ENCODE assay signal across 1 cellular context in the genomic region with DNA sequence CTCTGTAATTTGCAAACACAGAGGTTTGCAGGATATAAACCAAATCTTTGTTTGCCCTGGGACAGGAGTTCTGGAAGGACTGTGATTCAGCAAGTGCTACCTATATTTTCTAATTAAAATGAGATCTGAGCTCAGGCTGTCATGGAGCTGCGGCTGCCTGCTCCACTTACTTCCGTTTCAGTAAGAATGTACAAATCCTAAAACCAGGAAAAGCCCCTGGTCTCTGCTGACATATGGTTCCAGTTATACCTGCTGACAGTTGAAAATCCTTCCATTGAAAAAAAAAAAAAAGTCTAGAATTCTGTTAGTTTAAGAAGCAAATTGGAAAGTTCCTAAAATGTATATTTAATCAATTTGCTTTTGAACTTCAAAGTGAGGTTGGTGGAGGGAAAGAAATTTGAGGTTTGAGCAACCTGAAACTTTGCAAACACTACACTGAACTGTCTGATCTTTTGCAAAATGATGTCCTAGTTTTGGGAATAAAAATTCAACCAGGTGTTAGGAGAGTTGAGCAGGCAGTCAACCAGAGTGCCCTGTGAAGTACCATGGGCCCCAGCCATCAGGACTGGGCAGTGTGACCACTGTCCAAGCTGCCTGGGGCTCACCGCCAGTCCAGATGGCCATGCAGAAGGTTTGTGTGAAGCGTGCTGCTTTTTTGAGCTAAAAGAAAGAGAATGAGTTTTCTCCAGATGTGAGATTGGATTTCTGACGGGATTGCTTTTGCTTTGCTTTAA.
TF ChIP-seq lines count a peak whose summit lies in the region.

No MANE protein-coding gene starts in this region.

TF ChIP-seq in HepG2, 621 proteins besides CTCF, POLR2A, EP300 and RAD21 (continued from another document and continues in another):
- no peak for TF ChIP-seq HHEX (CRISPR knock-in tag; IDR thresholded peaks at IDR 0.05)
- no peak for TF ChIP-seq DPF2 (CRISPR knock-in tag; IDR thresholded peaks at IDR 0.05; ENCODE audit: borderline replicate concordance, low read depth)
- TF ChIP-seq SOX6 (IDR thresholded peaks at IDR 0.05): no peak
- TF ChIP-seq SOX6 (CRISPR knock-in tag; IDR thresholded peaks at IDR 0.05): peak; percentile 30
- no peak for TF ChIP-seq RNF2 (conservative IDR thresholded peaks at IDR 0.05; ENCODE audit: low read depth)
- no peak for TF ChIP-seq MAZ (IDR thresholded peaks at IDR 0.05; ENCODE audit: borderline replicate concordance, low read depth, low read length)
- no peak for TF ChIP-seq MAZ (CRISPR knock-in tag; IDR thresholded peaks at IDR 0.05; ENCODE audit: low read depth)
- TF ChIP-seq DNMT3B (CRISPR knock-in tag; conservative IDR thresholded peaks at IDR 0.05): no peak
- TF ChIP-seq, protein P1, sequence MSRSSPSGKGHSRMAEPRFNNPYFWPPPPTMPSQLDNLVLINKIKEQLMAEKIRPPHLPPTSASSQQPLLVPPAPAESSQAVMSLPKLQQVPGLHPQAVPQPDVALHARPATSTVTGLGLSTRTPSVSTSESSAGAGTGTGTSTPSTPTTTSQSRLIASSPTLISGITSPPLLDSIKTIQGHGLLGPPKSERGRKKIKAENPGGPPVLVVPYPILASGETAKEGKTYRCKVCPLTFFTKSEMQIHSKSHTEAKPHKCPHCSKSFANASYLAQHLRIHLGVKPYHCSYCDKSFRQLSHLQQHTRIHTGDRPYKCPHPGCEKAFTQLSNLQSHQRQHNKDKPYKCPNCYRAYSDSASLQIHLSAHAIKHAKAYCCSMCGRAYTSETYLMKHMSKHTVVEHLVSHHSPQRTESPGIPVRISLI (CRISPR knock-in tag; IDR thresholded peaks at IDR 0.05; ENCODE audit: borderline replicate concordance): peak; percentile 15; the same call in 1 of the 2 replicates
- no peak for TF ChIP-seq AGO1 (IDR thresholded peaks at IDR 0.05; ENCODE audit: low read depth, low read length, poor library complexity, severe bottlenecking)
- TF ChIP-seq ZFP82 (CRISPR knock-in tag; IDR thresholded peaks at IDR 0.05; ENCODE audit: borderline replicate concordance): no peak
- no peak for TF ChIP-seq ZFYVE20 (CRISPR knock-in tag; IDR thresholded peaks at IDR 0.05; ENCODE audit: borderline replicate concordance, low read depth)
- TF ChIP-seq NCOA2 (CRISPR knock-in tag; IDR thresholded peaks at IDR 0.05): peak; percentile 22; the same call in 1 of the 2 replicates
- TF ChIP-seq EZH2 (conservative IDR thresholded peaks at IDR 0.05; ENCODE audit: low read depth, low read length): no peak
- no peak for TF ChIP-seq FOXA1 (IDR thresholded peaks at IDR 0.05)
- 0 out of 2 replicates have a peak, but pooled peaks have one; percentile 3 for TF ChIP-seq FOXA1 (CRISPR knock-in tag; IDR thresholded peaks at IDR 0.05)
- no peak for TF ChIP-seq ZC3H4 (CRISPR knock-in tag; IDR thresholded peaks at IDR 0.05; ENCODE audit: borderline replicate concordance)
- no peak for TF ChIP-seq ZNF737 (CRISPR knock-in tag; IDR thresholded peaks at IDR 0.05; ENCODE audit: borderline replicate concordance)
- TF ChIP-seq, protein P2, sequence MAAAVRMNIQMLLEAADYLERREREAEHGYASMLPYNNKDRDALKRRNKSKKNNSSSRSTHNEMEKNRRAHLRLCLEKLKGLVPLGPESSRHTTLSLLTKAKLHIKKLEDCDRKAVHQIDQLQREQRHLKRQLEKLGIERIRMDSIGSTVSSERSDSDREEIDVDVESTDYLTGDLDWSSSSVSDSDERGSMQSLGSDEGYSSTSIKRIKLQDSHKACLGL (CRISPR knock-in tag; IDR thresholded peaks at IDR 0.05): no peak
- TF ChIP-seq, protein P3, sequence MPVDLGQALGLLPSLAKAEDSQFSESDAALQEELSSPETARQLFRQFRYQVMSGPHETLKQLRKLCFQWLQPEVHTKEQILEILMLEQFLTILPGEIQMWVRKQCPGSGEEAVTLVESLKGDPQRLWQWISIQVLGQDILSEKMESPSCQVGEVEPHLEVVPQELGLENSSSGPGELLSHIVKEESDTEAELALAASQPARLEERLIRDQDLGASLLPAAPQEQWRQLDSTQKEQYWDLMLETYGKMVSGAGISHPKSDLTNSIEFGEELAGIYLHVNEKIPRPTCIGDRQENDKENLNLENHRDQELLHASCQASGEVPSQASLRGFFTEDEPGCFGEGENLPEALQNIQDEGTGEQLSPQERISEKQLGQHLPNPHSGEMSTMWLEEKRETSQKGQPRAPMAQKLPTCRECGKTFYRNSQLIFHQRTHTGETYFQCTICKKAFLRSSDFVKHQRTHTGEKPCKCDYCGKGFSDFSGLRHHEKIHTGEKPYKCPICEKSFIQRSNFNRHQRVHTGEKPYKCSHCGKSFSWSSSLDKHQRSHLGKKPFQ (CRISPR knock-in tag; IDR thresholded peaks at IDR 0.05; ENCODE audit: insufficient replicate concordance): no peak
- TF ChIP-seq ZBTB20 (CRISPR knock-in tag; IDR thresholded peaks at IDR 0.05; ENCODE audit: borderline replicate concordance, low read depth): 0 out of 2 replicates have a peak, but pooled peaks have one; percentile 19
- TF ChIP-seq CREB1 (IDR thresholded peaks at IDR 0.05): no peak
- TF ChIP-seq CREB1 (CRISPR knock-in tag; IDR thresholded peaks at IDR 0.05): no peak
- TF ChIP-seq FOXM1 (CRISPR knock-in tag; IDR thresholded peaks at IDR 0.05): no peak
- TF ChIP-seq MEIS2 (CRISPR knock-in tag; IDR thresholded peaks at IDR 0.05): no peak
- TF ChIP-seq, protein P4, sequence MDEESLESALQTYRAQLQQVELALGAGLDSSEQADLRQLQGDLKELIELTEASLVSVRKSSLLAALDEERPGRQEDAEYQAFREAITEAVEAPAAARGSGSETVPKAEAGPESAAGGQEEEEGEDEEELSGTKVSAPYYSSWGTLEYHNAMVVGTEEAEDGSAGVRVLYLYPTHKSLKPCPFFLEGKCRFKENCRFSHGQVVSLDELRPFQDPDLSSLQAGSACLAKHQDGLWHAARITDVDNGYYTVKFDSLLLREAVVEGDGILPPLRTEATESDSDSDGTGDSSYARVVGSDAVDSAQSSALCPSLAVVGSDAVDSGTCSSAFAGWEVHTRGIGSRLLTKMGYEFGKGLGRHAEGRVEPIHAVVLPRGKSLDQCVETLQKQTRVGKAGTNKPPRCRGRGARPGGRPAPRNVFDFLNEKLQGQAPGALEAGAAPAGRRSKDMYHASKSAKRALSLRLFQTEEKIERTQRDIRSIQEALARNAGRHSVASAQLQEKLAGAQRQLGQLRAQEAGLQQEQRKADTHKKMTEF (CRISPR knock-in tag; IDR thresholded peaks at IDR 0.05): 0 out of 2 replicates have a peak, but pooled peaks have one; percentile 33
- TF ChIP-seq DMAP1 (CRISPR knock-in tag; IDR thresholded peaks at IDR 0.05): 0 out of 2 replicates have a peak, but pooled peaks have one; percentile 19
- TF ChIP-seq, protein P5, sequence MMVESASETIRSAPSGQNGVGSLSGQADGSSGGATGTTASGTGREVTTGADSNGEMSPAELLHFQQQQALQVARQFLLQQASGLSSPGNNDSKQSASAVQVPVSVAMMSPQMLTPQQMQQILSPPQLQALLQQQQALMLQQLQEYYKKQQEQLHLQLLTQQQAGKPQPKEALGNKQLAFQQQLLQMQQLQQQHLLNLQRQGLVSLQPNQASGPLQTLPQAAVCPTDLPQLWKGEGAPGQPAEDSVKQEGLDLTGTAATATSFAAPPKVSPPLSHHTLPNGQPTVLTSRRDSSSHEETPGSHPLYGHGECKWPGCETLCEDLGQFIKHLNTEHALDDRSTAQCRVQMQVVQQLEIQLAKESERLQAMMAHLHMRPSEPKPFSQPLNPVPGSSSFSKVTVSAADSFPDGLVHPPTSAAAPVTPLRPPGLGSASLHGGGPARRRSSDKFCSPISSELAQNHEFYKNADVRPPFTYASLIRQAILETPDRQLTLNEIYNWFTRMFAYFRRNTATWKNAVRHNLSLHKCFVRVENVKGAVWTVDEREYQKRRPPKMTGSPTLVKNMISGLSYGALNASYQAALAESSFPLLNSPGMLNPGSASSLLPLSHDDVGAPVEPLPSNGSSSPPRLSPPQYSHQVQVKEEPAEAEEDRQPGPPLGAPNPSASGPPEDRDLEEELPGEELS (CRISPR knock-in tag; IDR thresholded peaks at IDR 0.05): no peak
- TF ChIP-seq MEF2D (CRISPR knock-in tag; IDR thresholded peaks at IDR 0.05): no peak
- no peak for TF ChIP-seq ADNP (CRISPR knock-in tag; IDR thresholded peaks at IDR 0.05)
- TF ChIP-seq, protein P6, sequence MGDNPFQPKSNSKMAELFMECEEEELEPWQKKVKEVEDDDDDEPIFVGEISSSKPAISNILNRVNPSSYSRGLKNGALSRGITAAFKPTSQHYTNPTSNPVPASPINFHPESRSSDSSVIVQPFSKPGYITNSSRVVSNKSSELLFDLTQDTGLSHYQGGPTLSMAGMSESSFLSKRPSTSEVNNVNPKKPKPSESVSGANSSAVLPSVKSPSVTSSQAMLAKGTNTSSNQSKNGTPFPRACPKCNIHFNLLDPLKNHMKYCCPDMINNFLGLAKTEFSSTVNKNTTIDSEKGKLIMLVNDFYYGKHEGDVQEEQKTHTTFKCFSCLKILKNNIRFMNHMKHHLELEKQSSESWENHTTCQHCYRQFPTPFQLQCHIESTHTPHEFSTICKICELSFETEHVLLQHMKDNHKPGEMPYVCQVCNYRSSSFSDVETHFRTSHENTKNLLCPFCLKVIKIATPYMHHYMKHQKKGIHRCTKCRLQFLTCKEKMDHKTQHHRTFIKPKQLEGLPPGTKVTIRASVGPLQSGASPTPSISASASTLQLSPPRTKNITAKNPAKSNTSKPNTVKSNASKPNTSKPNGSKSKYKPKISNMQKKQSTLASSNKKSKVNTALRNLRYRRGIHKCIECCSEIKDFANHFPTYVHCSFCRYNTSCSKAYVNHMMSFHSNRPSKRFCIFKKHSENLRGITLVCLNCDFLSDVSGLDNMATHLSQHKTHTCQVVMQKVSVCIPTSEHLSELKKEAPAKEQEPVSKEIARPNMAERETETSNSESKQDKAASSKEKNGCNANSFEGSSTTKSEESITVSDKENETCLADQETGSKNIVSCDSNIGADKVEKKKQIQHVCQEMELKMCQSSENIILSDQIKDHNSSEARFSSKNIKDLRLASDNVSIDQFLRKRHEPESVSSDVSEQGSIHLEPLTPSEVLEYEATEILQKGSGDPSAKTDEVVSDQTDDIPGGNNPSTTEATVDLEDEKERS (CRISPR knock-in tag; IDR thresholded peaks at IDR 0.05): no peak
- TF ChIP-seq HMG20B (CRISPR knock-in tag; conservative IDR thresholded peaks at IDR 0.05): no peak
- no peak for TF ChIP-seq REXO4 (CRISPR knock-in tag; IDR thresholded peaks at IDR 0.05; ENCODE audit: borderline replicate concordance)
- no peak for TF ChIP-seq ZNF558 (CRISPR knock-in tag; IDR thresholded peaks at IDR 0.05; ENCODE audit: borderline replicate concordance)
- peak; percentile 6; the same call in 1 of the 2 replicates for TF ChIP-seq GATAD2A (CRISPR knock-in tag; IDR thresholded peaks at IDR 0.05)
- TF ChIP-seq TP53 (CRISPR knock-in tag; conservative IDR thresholded peaks at IDR 0.05): no peak
- TF ChIP-seq ISL2 (CRISPR knock-in tag; IDR thresholded peaks at IDR 0.05): peak; percentile 39; the same call in 1 of the 2 replicates
- TF ChIP-seq ZNF121 (CRISPR knock-in tag; IDR thresholded peaks at IDR 0.05): 0 out of 2 replicates have a peak, but pooled peaks have one; percentile 9
- no peak for TF ChIP-seq ESRRA (CRISPR knock-in tag; IDR thresholded peaks at IDR 0.05; ENCODE audit: low read depth)
- 0 out of 2 replicates have a peak, but pooled peaks have one; percentile 5 for TF ChIP-seq ZBTB21 (CRISPR knock-in tag; IDR thresholded peaks at IDR 0.05)
- TF ChIP-seq ZNF670 (CRISPR knock-in tag; IDR thresholded peaks at IDR 0.05; ENCODE audit: borderline replicate concordance): no peak
- TF ChIP-seq, protein P7, sequence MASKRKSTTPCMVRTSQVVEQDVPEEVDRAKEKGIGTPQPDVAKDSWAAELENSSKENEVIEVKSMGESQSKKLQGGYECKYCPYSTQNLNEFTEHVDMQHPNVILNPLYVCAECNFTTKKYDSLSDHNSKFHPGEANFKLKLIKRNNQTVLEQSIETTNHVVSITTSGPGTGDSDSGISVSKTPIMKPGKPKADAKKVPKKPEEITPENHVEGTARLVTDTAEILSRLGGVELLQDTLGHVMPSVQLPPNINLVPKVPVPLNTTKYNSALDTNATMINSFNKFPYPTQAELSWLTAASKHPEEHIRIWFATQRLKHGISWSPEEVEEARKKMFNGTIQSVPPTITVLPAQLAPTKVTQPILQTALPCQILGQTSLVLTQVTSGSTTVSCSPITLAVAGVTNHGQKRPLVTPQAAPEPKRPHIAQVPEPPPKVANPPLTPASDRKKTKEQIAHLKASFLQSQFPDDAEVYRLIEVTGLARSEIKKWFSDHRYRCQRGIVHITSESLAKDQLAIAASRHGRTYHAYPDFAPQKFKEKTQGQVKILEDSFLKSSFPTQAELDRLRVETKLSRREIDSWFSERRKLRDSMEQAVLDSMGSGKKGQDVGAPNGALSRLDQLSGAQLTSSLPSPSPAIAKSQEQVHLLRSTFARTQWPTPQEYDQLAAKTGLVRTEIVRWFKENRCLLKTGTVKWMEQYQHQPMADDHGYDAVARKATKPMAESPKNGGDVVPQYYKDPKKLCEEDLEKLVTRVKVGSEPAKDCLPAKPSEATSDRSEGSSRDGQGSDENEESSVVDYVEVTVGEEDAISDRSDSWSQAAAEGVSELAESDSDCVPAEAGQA (IDR thresholded peaks at IDR 0.05; ENCODE audit: low read depth): no peak
- TF ChIP-seq, protein P7 (CRISPR knock-in tag; IDR thresholded peaks at IDR 0.05; ENCODE audit: borderline replicate concordance): no peak
